22 cellular contexts compared by ENCODE assay signal in the genomic region with DNA sequence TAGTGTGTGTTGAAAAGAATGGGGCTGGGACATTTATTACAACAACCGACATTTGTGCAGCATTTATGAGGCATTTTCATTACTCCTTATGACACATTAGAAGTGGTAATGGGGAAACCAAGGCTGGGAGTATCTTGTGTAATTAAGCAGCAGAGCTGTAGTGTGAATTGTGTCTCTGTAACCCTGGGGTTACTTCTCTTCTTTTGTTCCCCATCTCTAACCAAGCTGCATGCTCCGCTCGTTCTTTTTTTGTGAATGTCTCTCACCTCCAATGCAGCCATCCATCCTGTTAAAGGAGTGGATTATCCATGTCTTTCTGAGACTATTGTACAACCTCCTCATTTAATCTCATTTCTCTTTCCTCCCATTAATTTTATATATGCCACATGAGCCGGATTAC.
"Had no signal": no experiment of that assay in that cellular context is flagged by ENCODE, and none has a peak within 500 bp of the region (broad histone marks: within the 10 kb centered on the region; RNA-seq: fewer than 3 reads in every experiment).

No MANE protein-coding gene starts in this region.

- H3K4me3 ChIP-seq: SJSA1, SK-N-MC had no signal

- H3K27ac ChIP-seq: SJSA1, SK-N-MC had no signal

- DNase-seq: KBM-7, MV-4-11, NCI-H1048, NCI-H1105, NCI-H1417, NCI-H1436 treated with DMSO at 0.1 percent for 48 hours, NCI-H1694, NCI-H187 treated with DMSO at 0.1 percent for 48 hours, NCI-H2029 treated with DMSO at 0.1 percent for 48 hours, NCI-H2171 treated with DMSO at 0.1 percent for 48 hours, NCI-H345, NCI-H446 treated with DMSO at 0.1 percent for 48 hours, NCI-H524, NCI-H69, NCI-H774, Right ventricle myocardium superior, RPMI8226, SIG-M5, SW 1271 had no signal

- H3K36me3 ChIP-seq: SJSA1 had no signal

- FAIRE-seq: RCC 7860 had no signal

- H3K27me3 ChIP-seq: SJSA1 had no signal

- H3K4me1 ChIP-seq: SJSA1 had no signal
